ENCODE assay signal across 10 cellular contexts in genomic region chr5:83856898-83857297, GRCh38.
"Had no signal": no experiment of that assay in that cellular context is flagged by ENCODE, and none has a peak within 500 bp of the region (broad histone marks: within the 10 kb centered on the region; RNA-seq: fewer than 3 reads in every experiment).

No MANE protein-coding gene starts in this region.

- DNase-seq: activated CD4-positive, alpha-beta memory T cell treated with anti-CD3 and anti-CD28 coated beads, Interleukin-2, amount 10 ng/mL, durations not matched to agents 7 days and 5 days; activated CD4-positive, alpha-beta T cell treated with anti-CD3 and anti-CD28 coated beads for 36 hours; activated T-cell treated with anti-CD3 and anti-CD28 coated beads, Interleukin-2, amount 50 U/mL, for 72 hours; aorta; gastrocnemius medialis; islet precursor cell; pancreas; small intestine; uterus had no signal

- H3K27ac ChIP-seq: esophagus muscularis mucosa, gastrocnemius medialis, pancreas, uterus had no signal

- H3K4me1 ChIP-seq: esophagus muscularis mucosa, gastrocnemius medialis, pancreas, uterus had no signal

- H3K36me3 ChIP-seq: esophagus muscularis mucosa, gastrocnemius medialis, pancreas, uterus had no signal

- H3K4me3 ChIP-seq: esophagus muscularis mucosa, gastrocnemius medialis, pancreas, uterus had no signal

- ATAC-seq: activated CD4-positive, alpha-beta T cell treated with anti-CD3 and anti-CD28 coated beads for 36 hours; activated T-cell treated with anti-CD3 and anti-CD28 coated beads, Interleukin-2, amount 50 U/mL, for 72 hours; gastrocnemius medialis; pancreas had no signal

- H3K27me3 ChIP-seq: esophagus muscularis mucosa, gastrocnemius medialis, pancreas, uterus had no signal

- H3K9me3 ChIP-seq: esophagus muscularis mucosa, gastrocnemius medialis, pancreas, uterus had no signal
